ENCODE assay signal across 8 cellular contexts in the genomic region with DNA sequence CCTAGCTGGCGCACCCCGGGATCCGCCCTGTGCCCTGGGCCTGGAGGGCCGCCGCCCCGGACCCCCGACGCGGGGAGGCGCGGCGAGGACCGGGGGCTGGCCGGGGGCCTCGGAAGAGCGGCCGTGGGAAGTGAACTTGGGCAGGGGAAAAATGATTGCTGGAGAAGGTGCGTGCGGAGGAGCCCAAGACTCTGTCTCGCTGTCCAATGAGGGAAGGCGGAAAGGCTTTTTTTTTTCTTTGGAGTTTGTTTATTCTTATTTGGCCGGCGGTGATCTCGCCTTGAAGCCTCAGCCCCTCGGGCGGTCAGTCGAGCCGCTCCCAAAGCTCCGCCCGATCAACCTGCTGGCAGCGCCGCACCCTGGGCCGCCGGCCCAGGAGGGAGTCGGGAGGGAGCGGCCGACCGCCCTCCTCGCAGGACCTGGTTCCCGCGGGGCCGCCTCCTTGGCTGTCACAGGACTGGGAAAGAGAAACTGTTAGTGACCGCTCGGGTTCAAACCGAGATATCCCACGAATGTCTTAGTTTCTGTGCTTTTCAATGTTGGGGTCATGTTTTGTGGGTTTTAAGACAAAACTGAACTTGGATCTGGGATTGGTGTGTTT. TPM values are rescaled to one million over a fixed set of nuclear protein-coding genes. Genes with fewer than 3 reads are reported as not detected.
A peak's percentile ranks its signal among the peaks of the same experiment; 100 is the strongest.
DNase-seq lines count a peak whose midpoint lies in the region; ATAC-seq and TF ChIP-seq lines count a peak whose summit lies in the region.

No MANE protein-coding gene starts in this region.

- peak overlapping the region; percentile 85 for H3K4me3 ChIP-seq in colonic mucosa

- H3K36me3 ChIP-seq in colonic mucosa, result no peaks in the 10 kb centered on the region

- no peak for ATAC-seq in GM21526 (IDR thresholded peaks at IDR 0.05; ENCODE audit: low FRiP score, unreplicated experiment)

- no peaks in the 10 kb centered on the region for H3K9me3 ChIP-seq in colonic mucosa

- no peak for TF ChIP-seq CTCF in colonic mucosa (IDR thresholded peaks at IDR 0.05)

- no peaks in the 10 kb centered on the region for H3K27me3 ChIP-seq in colonic mucosa

- H3K9ac ChIP-seq in colonic mucosa (ENCODE audit: low read depth in 2 of 2, low read length in 2 of 2), result peak overlapping the region; percentile 89 to 100

- DNase-seq in DMS 273 (lab: John Stamatoyannopoulos, UW; ENCODE audit: unreplicated experiment) (peak; percentile 37), DMS 273 treated with DMSO at 0.1 percent for 48 hours (lab: John Stamatoyannopoulos, UW) (no peak), Kasumi-1 (lab: John Stamatoyannopoulos, UW) (peak; percentile 34 to 49), colonic mucosa (peak; percentile 88), left kidney (ENCODE audit: low read depth, low spot score) (peak; percentile 65)
- peak; percentile 53 for DNase-seq in activated CD4-positive, alpha-beta T cell treated with anti-CD3 and anti-CD28 coated beads for 48 hours
- DNase-seq in stimulated activated CD4-positive, alpha-beta T cell treated with anti-CD3 and anti-CD28 coated beads, Interleukin-2, amount 100 ng/mL, for 24 hours, result peak; percentile 50 to 55

- H3K27ac ChIP-seq in colonic mucosa, result peak overlapping the region; percentile 98

- peaks cover under 1% of the 10 kb centered on the region for H3K4me1 ChIP-seq in colonic mucosa

- intact Hi-C loops in colonic mucosa (cut with DNase I), result no loop called here

RNA-seq across cellular contexts. Expression of a gene that starts 2.5 kb away (rescaled TPM):
- 10 to 100 TPM; 12.0 to 30.8 TPM for total RNA-seq in colonic mucosa
